ENCODE assay signal across 7 cellular contexts in the genomic region with DNA sequence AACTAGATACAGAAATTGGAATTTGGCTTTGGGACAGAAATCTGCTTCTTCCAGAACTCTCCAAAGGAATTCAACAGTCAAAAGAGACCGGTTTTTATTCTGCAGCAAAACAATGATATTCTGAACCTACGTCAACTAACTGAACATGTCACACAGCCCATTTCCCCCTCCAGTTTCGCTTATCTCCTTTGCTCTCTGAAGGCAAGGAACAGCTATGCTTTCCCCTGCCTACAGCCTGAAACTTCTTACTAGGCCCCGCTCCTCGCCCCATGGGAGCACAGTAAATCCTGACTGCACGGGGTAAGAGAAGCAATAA. TPM values are rescaled to one million over a fixed set of nuclear protein-coding genes. Genes with fewer than 3 reads are reported as not detected.
DNase-seq lines count a peak whose midpoint lies in the region; ATAC-seq and TF ChIP-seq lines count a peak whose summit lies in the region.

No MANE protein-coding gene starts in this region.

- TF ChIP-seq POLR2A in Peyer's patch (IDR thresholded peaks at IDR 0.05), result no peak

- peak overlapping the region; percentile 79 to 93 (median 88) for H3K27ac ChIP-seq in Peyer's patch
- H3K27ac ChIP-seq in psoas muscle, result peak overlapping the region; percentile 79

- H3K36me3 ChIP-seq in Peyer's patch, result peaks cover 0 to 4% (median 0%) of the 10 kb centered on the region in 3 donors
- H3K36me3 ChIP-seq in psoas muscle (ENCODE audit: insufficient read depth in 1 of 2, low read depth in 1 of 2), result peaks cover 4 to 23% of the 10 kb centered on the region in 2 donors

- TF ChIP-seq CTCF in Peyer's patch (IDR thresholded peaks at IDR 0.05) (peak in 1 of 6 experiments; percentile 4), epithelial cell of proximal tubule (conservative IDR thresholded peaks at IDR 0.05; ENCODE audit: low read depth, low read length) (no peak), psoas muscle (IDR thresholded peaks at IDR 0.05) (no peak)

- DNase-seq in Peyer's patch, result no peak
- DNase-seq in epithelial cell of proximal tubule (ENCODE audit: low read depth), result no peak
- no peak for DNase-seq in psoas muscle
- no peak for DNase-seq in RPMI8226
- DNase-seq in stimulated activated CD4-positive, alpha-beta T cell treated with anti-CD3 and anti-CD28 coated beads, Interleukin-4, amount 100 ng/mL, for 24 hours, result no peak

- H3K4me3 ChIP-seq in Peyer's patch (peak overlapping the region; percentile 67 to 90 (median 72)), epithelial cell of proximal tubule (ENCODE audit: low read depth, low read length) (peak overlapping the region; percentile 79), psoas muscle (peak overlapping the region; percentile 75)

- H3K9me3 ChIP-seq in Peyer's patch, result no peaks in the 10 kb centered on the region
- no peaks in the 10 kb centered on the region for H3K9me3 ChIP-seq in psoas muscle

- peaks cover 0 to 8% (median 6%) of the 10 kb centered on the region in 4 donors for H3K4me1 ChIP-seq in Peyer's patch
- peaks cover 14% of the 10 kb centered on the region for H3K4me1 ChIP-seq in psoas muscle

- H3K27me3 ChIP-seq in Peyer's patch (no peaks in the 10 kb centered on the region), psoas muscle (ENCODE audit: insufficient read depth in 3 of 3, low read length in 2 of 3) (no peaks in the 10 kb centered on the region)

- WGBS in psoas muscle, 3 donors, result 0 to 1% (median 1%) methylated on average over 6 of the region's 6 CpGs

- intact Hi-C loops in psoas muscle (cut with DNase I), result no loop called here

- ATAC-seq in GM18873 (IDR thresholded peaks at IDR 0.05; ENCODE audit: low FRiP score, unreplicated experiment) (peak; percentile 11), HG02763 (IDR thresholded peaks at IDR 0.05; ENCODE audit: unreplicated experiment) (peak; percentile 23), psoas muscle (peak in 1 of 4 donors; percentile 49)

RNA-seq across cellular contexts. Expression of gene SKIC3, which starts 0.5 kb away (rescaled TPM):
- total RNA-seq in Peyer's patch (10 to 100 TPM; 47.8 to 84.2 (median 64.2) TPM), epithelial cell of proximal tubule (39.8 and 43.5 TPM in 2 replicates), psoas muscle (10 to 100 TPM; 44.4 to 71.2 (median 50.9) TPM)
- 10 to 100 TPM; 13.1 to 26.5 (median 13.3) TPM for polyA plus RNA-seq in psoas muscle

RNA-seq across cellular contexts. Expression of gene ARSK, which starts 0.6 kb away (rescaled TPM):
- total RNA-seq in Peyer's patch, result 1 to 10 TPM in 3 of 4 donors, under 1 TPM in 1; 0.76 to 6.6 (median 2.1) TPM
- total RNA-seq in epithelial cell of proximal tubule, result 6.1 and 8.7 TPM in 2 replicates
- total RNA-seq in psoas muscle, result 1 to 10 TPM; 1.6 to 2.4 (median 1.9) TPM
- 1 to 10 TPM; 1.8 to 8.5 (median 4.3) TPM for polyA plus RNA-seq in psoas muscle
